10 cellular contexts compared by ENCODE assay signal in genomic region chr5:14167211-14167845, GRCh38. TPM values are rescaled to one million over a fixed set of nuclear protein-coding genes. Genes with fewer than 3 reads are reported as not detected.
A peak's percentile ranks its signal among the peaks of the same experiment; 100 is the strongest.
DNase-seq lines count a peak whose midpoint lies in the region; ATAC-seq and TF ChIP-seq lines count a peak whose summit lies in the region.
"Had no signal": no experiment of that assay in that cellular context is flagged by ENCODE, and none has a peak within 500 bp of the region (broad histone marks: within the 10 kb centered on the region; RNA-seq: fewer than 3 reads in every experiment).

No MANE protein-coding gene starts in this region.

- CTCF ChIA-PET in CD8-positive, alpha-beta memory T cell (lab: Charles Lee) = no interaction called here

- no peak overlapping the region for H3K4me3 Mint-ChIP-seq in brain
- H3K4me3 Mint-ChIP-seq in CD8-positive, alpha-beta memory T cell = no peak overlapping the region
- H3K4me3 Mint-ChIP-seq: effector memory CD8-positive, alpha-beta T cell; neural crest cell had no signal

- TF ChIP-seq CTCF in brain (conservative IDR thresholded peaks at IDR 0.05) (no peak), psoas muscle (IDR thresholded peaks at IDR 0.05) (no peak)

- 52 to 80% (median 53%) methylated on average over 5 of the region's 5 CpGs for WGBS in psoas muscle, 3 donors

- peaks cover 18 to 25% (median 22%) of the 10 kb centered on the region in 5 experiments for H3K9me3 Mint-ChIP-seq in brain
- H3K9me3 Mint-ChIP-seq in CD8-positive, alpha-beta memory T cell = peaks cover 0 to 10% (median 2%) of the 10 kb centered on the region in 5 donors

- DNase-seq in psoas muscle (no peak), GDM1 (lab: John Stamatoyannopoulos, UW) (no peak), NCI-H2227 (lab: John Stamatoyannopoulos, UW; ENCODE audit: unreplicated experiment) (no peak), epidermal melanocyte (ENCODE audit: insufficient read length, low spot score) (no peak)
- no peak for DNase-seq in CD8-positive, alpha-beta memory T cell
- DNase-seq: effector memory CD8-positive, alpha-beta T cell had no signal

- intact Hi-C loops in psoas muscle (cut with DNase I) = no loop called here

- H3K27me3 ChIP-seq in psoas muscle (ENCODE audit: insufficient read depth in 3 of 3, low read length in 2 of 3) = no peaks in the 10 kb centered on the region
- H3K27me3 ChIP-seq in CD8-positive, alpha-beta memory T cell (ENCODE audit: insufficient read depth, low read length, poor library complexity, severe bottlenecking) = no peaks in the 10 kb centered on the region

- peaks cover 7% of the 10 kb centered on the region for H3K9me3 ChIP-seq in psoas muscle
- H3K9me3 ChIP-seq in CD8-positive, alpha-beta memory T cell (ENCODE audit: low read length) = no peaks in the 10 kb centered on the region

- H3K27ac ChIP-seq in psoas muscle = peak overlapping the region; percentile 61
- no peak overlapping the region for H3K27ac ChIP-seq in CD8-positive, alpha-beta memory T cell (ENCODE audit: low read depth, low read length)

- peaks cover 75% of the 10 kb centered on the region for H3K4me1 Mint-ChIP-seq in brain
- H3K4me1 Mint-ChIP-seq in CD8-positive, alpha-beta memory T cell = peaks cover 0 to 3% (median 0%) of the 10 kb centered on the region in 3 donors

- H3K27ac Mint-ChIP-seq in brain = peak overlapping the region in 3 of 5 experiments; percentile 13 to 72 (median 29)
- no peak overlapping the region for H3K27ac Mint-ChIP-seq in CD8-positive, alpha-beta memory T cell

- peaks cover 42% of the 10 kb centered on the region for H3K36me3 Mint-ChIP-seq in brain
- no peaks in the 10 kb centered on the region for H3K36me3 Mint-ChIP-seq in CD8-positive, alpha-beta memory T cell

- no peak for TF ChIP-seq POLR2A in GM18505 (IDR thresholded peaks at IDR 0.05; ENCODE audit: borderline replicate concordance, extremely low read depth, insufficient read depth, insufficient read length)

- no peaks in the 10 kb centered on the region for H3K27me3 Mint-ChIP-seq in brain
- H3K27me3 Mint-ChIP-seq in CD8-positive, alpha-beta memory T cell = peaks cover 1 to 3% of the 10 kb centered on the region in 2 donors

- H3K36me3 ChIP-seq in psoas muscle (ENCODE audit: insufficient read depth in 1 of 2, low read depth in 1 of 2) = no peaks in the 10 kb centered on the region
- H3K36me3 ChIP-seq in CD8-positive, alpha-beta memory T cell (ENCODE audit: insufficient read depth, low read length) = no peaks in the 10 kb centered on the region

- H3K4me1 ChIP-seq in psoas muscle = peaks cover 64% of the 10 kb centered on the region
- H3K4me1 ChIP-seq in CD8-positive, alpha-beta memory T cell (ENCODE audit: insufficient read depth, low read length) = no peaks in the 10 kb centered on the region

- no peak overlapping the region for H3K4me3 ChIP-seq in psoas muscle
- no peak overlapping the region for H3K4me3 ChIP-seq in CD8-positive, alpha-beta memory T cell (ENCODE audit: low read length)

- ATAC-seq in GM18505 (IDR thresholded peaks at IDR 0.05; ENCODE audit: unreplicated experiment) (peak; percentile 27), HG03175 (IDR thresholded peaks at IDR 0.05; ENCODE audit: unreplicated experiment) (peak; percentile 31), psoas muscle (peak; percentile 86 to 89 (median 88))
- ATAC-seq: effector memory CD8-positive, alpha-beta T cell had no signal

- POLR2A ChIA-PET in CD8-positive, alpha-beta memory T cell (lab: Charles Lee) = no interaction called here

RNA-seq across cellular contexts. Expression of gene TRIO, which starts 24.2 kb away (rescaled TPM):
- polyA plus RNA-seq in brain (ENCODE audit: insufficient read depth, low read depth, low replicate concordance) = 47.4 TPM
- 10 to 100 TPM; 35.0 to 77.5 (median 51.7) TPM for total RNA-seq in psoas muscle
- 10 to 100 TPM; 18.5 to 31.7 (median 19.4) TPM for polyA plus RNA-seq in psoas muscle
- 1 to 10 TPM; 4.2 to 4.4 TPM for total RNA-seq in CD8-positive, alpha-beta memory T cell
- 0.89 TPM for polyA plus RNA-seq in CD8-positive, alpha-beta memory T cell

Comparison
In these comparisons a context has a peak if more than half of its experiments do, and no peak if none do; other contexts are left out.
1. ATAC-seq: peak in every context shown above with its lines; median percentile 88 in psoas muscle; 31 in HG03175; 27 in GM18505.
2. H3K27ac Mint-ChIP-seq: peak in brain (3 of 5); none in CD8-positive, alpha-beta memory T cell (0 of 8).
3. RNA of gene TRIO, which starts 24.2 kb away (polyA plus RNA-seq): 47.4 TPM in brain (single experiment) and 18.5 to 31.7 TPM in psoas muscle; 0.89 TPM in CD8-positive, alpha-beta memory T cell (single experiment); every median in the first group is over 10 times any median in the second.